ENCODE assay signal across 23 cellular contexts in the genomic region with DNA sequence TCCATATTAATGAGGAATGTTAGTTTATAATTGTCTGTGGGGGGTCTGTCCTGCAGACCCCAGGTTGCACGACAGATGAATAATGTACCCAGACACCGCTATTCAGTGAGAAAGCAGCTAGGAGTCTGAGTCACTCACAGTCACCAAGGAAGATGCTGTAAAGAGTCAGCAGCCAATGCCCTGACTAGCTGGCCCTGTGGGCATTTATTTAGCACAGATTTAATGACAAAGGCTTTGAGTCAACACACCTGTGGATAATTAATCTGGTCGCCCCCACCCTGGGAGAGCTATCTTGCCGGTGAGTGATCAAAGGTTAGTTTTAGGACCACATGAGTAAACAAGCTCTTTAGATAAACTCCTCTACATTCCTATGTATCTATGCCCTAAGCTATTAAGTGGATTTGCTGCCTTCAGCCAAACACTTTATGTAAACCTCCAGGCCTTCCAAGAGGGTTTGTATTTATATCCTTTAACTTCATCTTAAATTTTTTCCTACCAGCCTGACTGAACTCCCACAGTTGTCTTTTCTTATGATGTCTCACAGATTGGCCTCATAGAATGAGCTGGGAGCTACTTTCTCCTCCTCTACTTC.
"Had no signal": no experiment of that assay in that cellular context is flagged by ENCODE, and none has a peak within 500 bp of the region (broad histone marks: within the 10 kb centered on the region; RNA-seq: fewer than 3 reads in every experiment).

No MANE protein-coding gene starts in this region.

- H3K36me3 Mint-ChIP-seq: activated naive CD4-positive, alpha-beta T cell treated with anti-CD3 and anti-CD28 coated beads, Interleukin-2, amount 50 U/mL, for 24 hours; natural killer cell treated with Interleukin-12 subunit alpha and Interleukin-12 subunit beta and Interleukin-15 and Interleukin-18, amount 100 ng/mL, for 72 hours; stimulated activated naive B cell treated with anti-CD40 and anti-IgM and Interleukin-4, amounts not matched to agents 10 μg/mL and 1 μg/mL and 100 μg/mL, for 72 hours had no signal

- H3K4me3 Mint-ChIP-seq: activated B cell treated with CpG ODN at 0.5 μM for 24 hours; activated CD8-positive, alpha-beta memory T cell treated with anti-CD3 and anti-CD28 coated beads, Interleukin-2, amount 10 ng/mL, durations not matched to agents 7 days and 5 days; activated CD8-positive, alpha-beta T cell treated with anti-CD3 and anti-CD28 coated beads, Interleukin-2, amount 10 ng/mL, durations not matched to agents 7 days and 5 days; activated naive CD4-positive, alpha-beta T cell treated with anti-CD3 and anti-CD28 coated beads, Interleukin-2, amount 50 U/mL, for 24 hours; activated naive CD8-positive, alpha-beta T cell treated with anti-CD3 and anti-CD28 coated beads, Interleukin-2, amount 50 U/mL, for 24 hours; dendritic cell treated with granulocyte-macrophage colony-stimulating factor and Interleukin-4, amounts not matched to agents 40 ng/mL and 50 ng/mL, for 4 days; natural killer cell treated with Interleukin-12 subunit alpha and Interleukin-12 subunit beta and Interleukin-15 and Interleukin-18, amount 100 ng/mL, for 72 hours; stimulated activated naive B cell treated with anti-CD40 and anti-IgM and Interleukin-4, amounts not matched to agents 10 μg/mL and 1 μg/mL and 100 μg/mL, for 72 hours had no signal

- H3K27me3 Mint-ChIP-seq: activated B cell treated with CpG ODN at 0.5 μM for 24 hours; stimulated activated naive B cell treated with anti-CD40 and anti-IgM and Interleukin-4, amounts not matched to agents 10 μg/mL and 1 μg/mL and 100 μg/mL, for 72 hours had no signal

- ATAC-seq: activated CD8-positive, alpha-beta memory T cell treated with anti-CD3 and anti-CD28 coated beads, Interleukin-2, amount 10 ng/mL, durations not matched to agents 7 days and 5 days; activated CD8-positive, alpha-beta T cell treated with anti-CD3 and anti-CD28 coated beads, Interleukin-2, amount 10 ng/mL, durations not matched to agents 7 days and 5 days; activated naive CD8-positive, alpha-beta T cell treated with anti-CD3 and anti-CD28 coated beads, Interleukin-2, amount 50 U/mL, for 24 hours; mucosa of descending colon; natural killer cell treated with Interleukin-12 subunit alpha and Interleukin-12 subunit beta and Interleukin-15 and Interleukin-18, amount 100 ng/mL, for 72 hours; right cardiac atrium; stimulated activated naive B cell treated with anti-CD40 and anti-IgM and Interleukin-4, amounts not matched to agents 10 μg/mL and 1 μg/mL and 100 μg/mL, for 72 hours; upper lobe of right lung had no signal

- H3K4me1 Mint-ChIP-seq: activated B cell treated with CpG ODN at 0.5 μM for 24 hours; activated CD8-positive, alpha-beta memory T cell treated with anti-CD3 and anti-CD28 coated beads, Interleukin-2, amount 10 ng/mL, durations not matched to agents 7 days and 5 days; activated naive CD4-positive, alpha-beta T cell treated with anti-CD3 and anti-CD28 coated beads, Interleukin-2, amount 50 U/mL, for 24 hours; activated naive CD8-positive, alpha-beta T cell treated with anti-CD3 and anti-CD28 coated beads, Interleukin-2, amount 50 U/mL, for 24 hours; stimulated activated naive B cell treated with anti-CD40 and anti-IgM and Interleukin-4, amounts not matched to agents 10 μg/mL and 1 μg/mL and 100 μg/mL, for 72 hours had no signal

- DNase-seq: activated B cell treated with CpG ODN at 0.5 μM for 24 hours; activated CD4-positive, alpha-beta T cell treated with anti-CD3 and anti-CD28 coated beads, Interleukin-2, amount 50 U/mL, for 1 hour; activated CD8-positive, alpha-beta memory T cell treated with anti-CD3 and anti-CD28 coated beads, Interleukin-2, amount 10 ng/mL, durations not matched to agents 7 days and 5 days; activated CD8-positive, alpha-beta T cell treated with anti-CD3 and anti-CD28 coated beads, Interleukin-2, amount 10 ng/mL, durations not matched to agents 7 days and 5 days; activated naive CD8-positive, alpha-beta T cell treated with anti-CD3 and anti-CD28 coated beads, Interleukin-2, amount 50 U/mL, for 24 hours; activated T-cell treated with anti-CD3 and anti-CD28 coated beads, Interleukin-2, amount 50 U/mL, for 48 hours; amygdala; central memory CD4-positive, alpha-beta T cell; effector CD4-positive, alpha-beta T cell; left ventricle myocardium inferior; mesendoderm; mucosa of descending colon; right cardiac atrium; stimulated activated CD4-positive, alpha-beta T cell treated with anti-CD3 and anti-CD28 coated beads, Interleukin-15, amount 100 ng/mL, for 24 hours; stimulated activated CD4-positive, alpha-beta T cell treated with anti-CD3 and anti-CD28 coated beads, Interleukin-2, amount 100 ng/mL, for 24 hours; stimulated activated naive B cell treated with anti-CD40 and anti-IgM and Interleukin-4, amounts not matched to agents 10 μg/mL and 1 μg/mL and 100 μg/mL, for 72 hours; stomach; thyroid gland; upper lobe of right lung had no signal

- H3K27ac Mint-ChIP-seq: activated B cell treated with CpG ODN at 0.5 μM for 24 hours; activated CD8-positive, alpha-beta memory T cell treated with anti-CD3 and anti-CD28 coated beads, Interleukin-2, amount 10 ng/mL, durations not matched to agents 7 days and 5 days; activated CD8-positive, alpha-beta T cell treated with anti-CD3 and anti-CD28 coated beads, Interleukin-2, amount 10 ng/mL, durations not matched to agents 7 days and 5 days; activated naive CD4-positive, alpha-beta T cell treated with anti-CD3 and anti-CD28 coated beads, Interleukin-2, amount 50 U/mL, for 24 hours; activated naive CD8-positive, alpha-beta T cell treated with anti-CD3 and anti-CD28 coated beads, Interleukin-2, amount 50 U/mL, for 24 hours; activated T-helper 2 cell treated with anti-CD3 and anti-CD28 coated beads, Interferon-gamma antibody, Interleukin-2, Interleukin-4, amounts not matched to agents 10 μg/mL and 5 μg/mL and 100 μg/mL, durations not matched to agents 14 hours and 24 hours and 36 hours; dendritic cell treated with granulocyte-macrophage colony-stimulating factor and Interleukin-4, amounts not matched to agents 40 ng/mL and 50 ng/mL, for 4 days; natural killer cell treated with Interleukin-12 subunit alpha and Interleukin-12 subunit beta and Interleukin-15 and Interleukin-18, amount 100 ng/mL, for 72 hours; stimulated activated naive B cell treated with anti-CD40 and anti-IgM and Interleukin-4, amounts not matched to agents 10 μg/mL and 1 μg/mL and 100 μg/mL, for 72 hours had no signal
